ENCODE assay signal across 11 cellular contexts in genomic region chr14:102262894-102263462, GRCh38. TPM values are rescaled to one million over a fixed set of nuclear protein-coding genes. Genes with fewer than 3 reads are reported as not detected.
DNase-seq lines count a peak whose midpoint lies in the region; ATAC-seq and TF ChIP-seq lines count a peak whose summit lies in the region.
"Had no signal": no experiment of that assay in that cellular context is flagged by ENCODE, and none has a peak within 500 bp of the region (broad histone marks: within the 10 kb centered on the region; RNA-seq: fewer than 3 reads in every experiment).

No MANE protein-coding gene starts in this region.

- CTCF ChIA-PET in HEK293 (lab: Yijun Ruan, JAX) = interaction anchor here (0.6 kb wide), 1 partner anchor 61 kb away, joined by 3 read pairs; no protein-coding TSS in a partner anchor

- POLR2A ChIA-PET in HEK293 (lab: Yijun Ruan, JAX) = no interaction called here

- DNase-seq in NCI-H82 (lab: John Stamatoyannopoulos, UW) (peak; percentile 82), pons (ENCODE audit: low spot score) (peak; percentile 61), prostate gland (ENCODE audit: low spot score) (no peak)
- DNase-seq: activated CD4-positive, CD25-positive, alpha-beta regulatory T cell treated with anti-CD3 and anti-CD28 coated beads, Interleukin-2, amount 50 U/mL, for 72 hours; NCI-H1092 treated with DMSO at 0.1 percent for 48 hours had no signal

- no peak for TF ChIP-seq EP300 in gastroesophageal sphincter (IDR thresholded peaks at IDR 0.05)

- H3K27me3 ChIP-seq in gastroesophageal sphincter (no peaks in the 10 kb centered on the region), prostate gland (replicated peaks; ENCODE audit: insufficient read depth) (no peaks in the 10 kb centered on the region)

- ATAC-seq in esophagus mucosa (peak; percentile 82), GM18907 (IDR thresholded peaks at IDR 0.05; ENCODE audit: unreplicated experiment) (no peak), GM21423 (IDR thresholded peaks at IDR 0.05; ENCODE audit: unreplicated experiment) (no peak), gastroesophageal sphincter (no peak)

- intact Hi-C loops in prostate gland (cut with DNase I) = no loop called here

- no peaks in the 10 kb centered on the region for H3K9me3 ChIP-seq in HEK293 (ENCODE audit: control insufficient read depth, insufficient read depth, low read depth, low read length)
- H3K9me3 ChIP-seq in gastroesophageal sphincter = no peaks in the 10 kb centered on the region
- H3K9me3 ChIP-seq in prostate gland = no peaks in the 10 kb centered on the region

- H3K4me1 ChIP-seq in HEK293 (ENCODE audit: control insufficient read depth, insufficient read depth, low read length) (no peaks in the 10 kb centered on the region; the same call in 1 of the 2 replicates), gastroesophageal sphincter (peaks cover 0 to 25% (median 0%) of the 10 kb centered on the region in 3 donors), prostate gland (replicated peaks) (no peaks in the 10 kb centered on the region)

- peak overlapping the region; percentile 19 for H3K27ac ChIP-seq in HEK293 (ENCODE audit: extremely low read depth, low read depth, low read length)
- H3K27ac ChIP-seq in gastroesophageal sphincter = peak overlapping the region in 2 of 4 donors; percentile 17 to 27
- no peak overlapping the region for H3K27ac ChIP-seq in prostate gland
- H3K27ac ChIP-seq: coronary artery had no signal

- 43 to 56% methylated on average over 1 to 7 of the region's 7 CpGs for WGBS in gastroesophageal sphincter (ENCODE audit: low coverage in 1 of 2), 2 donors
- WGBS in prostate gland = 51% methylated on average over 7 of the region's 7 CpGs

- H3K36me3 ChIP-seq in HEK293 (ENCODE audit: control insufficient read depth in 2 of 2, insufficient read depth in 1 of 2, low read length in 2 of 2) = no peaks in the 10 kb centered on the region
- no peaks in the 10 kb centered on the region for H3K36me3 ChIP-seq in gastroesophageal sphincter
- H3K36me3 ChIP-seq in prostate gland = no peaks in the 10 kb centered on the region

- TF ChIP-seq POLR2A in gastroesophageal sphincter (IDR thresholded peaks at IDR 0.05) (no peak), prostate gland (IDR thresholded peaks at IDR 0.05) (no peak)

- no peak for TF ChIP-seq CTCF in HEK293 (tag by site-specific recombination; IDR thresholded peaks at IDR 0.05)
- TF ChIP-seq CTCF in gastroesophageal sphincter (IDR thresholded peaks at IDR 0.05) = no peak
- TF ChIP-seq CTCF in prostate gland (IDR thresholded peaks at IDR 0.05) = no peak

- H3K4me3 ChIP-seq in HEK293 (ENCODE audit: low read depth, low read length) (no peak overlapping the region), gastroesophageal sphincter (no peak overlapping the region), prostate gland (no peak overlapping the region)
- H3K4me3 ChIP-seq: coronary artery had no signal

TF ChIP-seq in HEK293, 187 proteins besides CTCF, POLR2A, EP300 and RAD21 (continues in another document):
- TF ChIP-seq ZBTB48 (tag by site-specific recombination; IDR thresholded peaks at IDR 0.05) (peak; percentile 50; the same call in 1 of the 2 replicates), YY2 (tag by site-specific recombination; IDR thresholded peaks at IDR 0.05) (0 out of 2 replicates have a peak, but pooled peaks have one; percentile 25), ZNF133 (tag by site-specific recombination; IDR thresholded peaks at IDR 0.05) (no peak), ZNF596 (tag by site-specific recombination; IDR thresholded peaks at IDR 0.05) (no peak), TSHZ1 (tag by site-specific recombination; IDR thresholded peaks at IDR 0.05; ENCODE audit: borderline replicate concordance) (no peak), ZNF549 (tag by site-specific recombination; IDR thresholded peaks at IDR 0.05) (no peak), ZFP69B (tag by site-specific recombination; IDR thresholded peaks at IDR 0.05) (peak; percentile 61; the same call in 1 of the 2 replicates), SCRT2 (tag by site-specific recombination; IDR thresholded peaks at IDR 0.05) (0 out of 2 replicates have a peak, but pooled peaks have one; percentile 61), ZNF223 (tag by site-specific recombination; IDR thresholded peaks at IDR 0.05) (no peak), ZFP41 (tag by site-specific recombination; IDR thresholded peaks at IDR 0.05; ENCODE audit: borderline replicate concordance) (no peak), ZNF544 (tag by site-specific recombination; IDR thresholded peaks at IDR 0.05) (no peak), MEIS1 (CRISPR knock-in tag; IDR thresholded peaks at IDR 0.05; ENCODE audit: borderline replicate concordance) (no peak), TCF7L2 (IDR thresholded peaks at IDR 0.05; ENCODE audit: borderline replicate concordance, low read depth, low read length) (no peak), ZNF155 (tag by site-specific recombination; IDR thresholded peaks at IDR 0.05) (no peak), PRDM4 (tag by site-specific recombination; IDR thresholded peaks at IDR 0.05) (no peak), ZNF214 (tag by site-specific recombination; IDR thresholded peaks at IDR 0.05; ENCODE audit: borderline replicate concordance) (no peak), ZNF555 (tag by site-specific recombination; conservative IDR thresholded peaks at IDR 0.05) (no peak), ZNF704 (tag by site-specific recombination; IDR thresholded peaks at IDR 0.05) (no peak), REPIN1 (tag by site-specific recombination; IDR thresholded peaks at IDR 0.05; ENCODE audit: low read depth) (no peak), KLF16 (tag by site-specific recombination; IDR thresholded peaks at IDR 0.05) (no peak), ZBTB7A (tag by site-specific recombination; IDR thresholded peaks at IDR 0.05; ENCODE audit: low read depth) (no peak), MYNN (tag by site-specific recombination; IDR thresholded peaks at IDR 0.05; ENCODE audit: borderline replicate concordance) (no peak), ZNF660 (tag by site-specific recombination; IDR thresholded peaks at IDR 0.05) (no peak)

RNA-seq across cellular contexts. Expression of gene MOK, which starts 42.0 kb away (rescaled TPM):
- total RNA-seq in esophagus mucosa (3.5 TPM), gastroesophageal sphincter (10 to 100 TPM; 10.6 to 15.4 (median 10.7) TPM), prostate gland (10 to 100 TPM; 17.8 to 95.5 TPM)

RNA-seq across cellular contexts. Expression of gene ZNF839, which starts 56.6 kb away (rescaled TPM):
- total RNA-seq in esophagus mucosa = 6.1 TPM
- 10 to 100 TPM in 1 of 4 donors, 1 to 10 TPM in 3; 6.5 to 10.1 (median 8.4) TPM for total RNA-seq in gastroesophageal sphincter
- 10 to 100 TPM; 11.7 to 33.8 TPM for total RNA-seq in prostate gland
